ENCODE assay signal across 22 cellular contexts in the genomic region with DNA sequence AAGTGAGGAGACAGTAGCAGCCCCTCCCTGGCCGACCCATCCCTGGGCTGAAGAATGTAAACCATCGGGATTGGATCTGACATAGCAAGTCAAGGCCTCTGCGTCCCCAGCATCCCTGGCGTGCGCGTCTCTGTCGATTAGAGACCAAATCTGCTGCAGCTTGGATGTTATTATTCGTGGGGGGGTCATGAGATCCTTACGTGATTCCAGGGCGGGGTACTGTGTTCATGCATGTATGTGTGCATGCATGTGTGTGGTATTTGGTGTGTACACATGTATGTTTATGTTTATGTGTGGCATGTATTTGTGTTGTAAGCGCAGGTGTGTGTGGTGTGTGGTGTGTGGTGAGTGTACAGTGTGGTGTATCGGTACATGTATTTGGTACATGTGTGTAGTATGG.
"Had no signal": no experiment of that assay in that cellular context is flagged by ENCODE, and none has a peak within 500 bp of the region (broad histone marks: within the 10 kb centered on the region; RNA-seq: fewer than 3 reads in every experiment).

No MANE protein-coding gene starts in this region.

- DNase-seq: activated CD4-positive, alpha-beta T cell treated with anti-CD3 and anti-CD28 coated beads for 4 hours; activated CD4-positive, alpha-beta T cell treated with anti-CD3 and anti-CD28 coated beads, Interleukin-2, amount 50 U/mL, for 4 hours; activated naive CD4-positive, alpha-beta T cell treated with anti-CD3 and anti-CD28 coated beads, Interleukin-2, amount 50 U/mL, for 16 hours; activated naive CD8-positive, alpha-beta T cell treated with anti-CD3 and anti-CD28 coated beads, Interleukin-2, amount 50 U/mL, for 24 hours; activated T-cell treated with anti-CD3 and anti-CD28 coated beads for 4 hours; activated T-cell treated with anti-CD3 and anti-CD28 coated beads, Interleukin-2, amount 50 U/mL, for 48 hours; amniotic stem cell; caudate nucleus; KG1; NCI-H1048; NCI-H187 treated with DMSO at 0.1 percent for 48 hours; NCI-H2081 treated with DMSO at 0.1 percent for 48 hours; NCI-H446; NCI-H524; Peyer's patch; Right ventricle myocardium superior; SW 1271 had no signal

- H3K27ac ChIP-seq: Peyer's patch, RWPE1, SJSA1 had no signal

- H3K4me1 ChIP-seq: Peyer's patch, SJSA1 had no signal

- H3K27me3 ChIP-seq: Peyer's patch, SJSA1 had no signal

- H3K27ac Mint-ChIP-seq: activated naive CD8-positive, alpha-beta T cell treated with anti-CD3 and anti-CD28 coated beads, Interleukin-2, amount 50 U/mL, for 24 hours; T-helper 1 cell treated with Interleukin-12 subunit alpha and Interleukin-12 subunit beta and Interleukin-4 antibody, amounts not matched to agents 30 μg/mL and 1 μg/mL, for 36 hours had no signal

- H3K9me3 ChIP-seq: Peyer's patch had no signal

- H3K4me3 Mint-ChIP-seq: activated naive CD8-positive, alpha-beta T cell treated with anti-CD3 and anti-CD28 coated beads, Interleukin-2, amount 50 U/mL, for 24 hours; T-helper 1 cell treated with Interleukin-12 subunit alpha and Interleukin-12 subunit beta and Interleukin-4 antibody, amounts not matched to agents 30 μg/mL and 1 μg/mL, for 36 hours had no signal

- ATAC-seq: activated CD4-positive, CD25-positive, alpha-beta regulatory T cell treated with anti-CD3 and anti-CD28 coated beads, Interleukin-2, amount 50 U/mL, for 24 hours; activated naive CD8-positive, alpha-beta T cell treated with anti-CD3 and anti-CD28 coated beads, Interleukin-2, amount 50 U/mL, for 24 hours; SK-N-SH treated with all-trans-retinoic acid at 6 μM for 48 hours had no signal

- H3K4me1 Mint-ChIP-seq: activated naive CD8-positive, alpha-beta T cell treated with anti-CD3 and anti-CD28 coated beads, Interleukin-2, amount 50 U/mL, for 24 hours had no signal

- H3K4me3 ChIP-seq: Peyer's patch, SJSA1 had no signal

- H3K36me3 ChIP-seq: Peyer's patch, SJSA1 had no signal
